1 cellular context compared by ENCODE assay signal in the genomic region with DNA sequence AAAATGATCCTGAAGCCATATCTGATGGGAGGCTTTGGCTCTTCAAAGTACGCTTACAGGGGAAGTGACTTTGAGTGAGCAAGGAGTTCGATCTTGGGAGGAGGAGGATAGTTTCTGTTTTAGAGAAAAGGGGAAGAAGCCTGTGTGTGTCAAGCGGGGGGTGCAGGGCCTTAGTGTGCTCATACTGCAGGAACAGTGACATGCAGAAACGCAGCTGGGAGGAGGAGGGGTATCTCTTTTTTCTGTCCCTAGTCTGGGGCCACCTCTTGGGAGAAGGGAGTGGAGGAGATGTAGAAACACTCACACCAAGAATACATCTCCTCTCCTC.
A peak's percentile ranks its signal among the peaks of the same experiment; 100 is the strongest.
TF ChIP-seq lines count a peak whose summit lies in the region.

No MANE protein-coding gene starts in this region.

TF ChIP-seq in GM12878, 131 proteins besides CTCF, POLR2A, EP300 and RAD21 (continued from another document):
- TF ChIP-seq, protein P1, sequence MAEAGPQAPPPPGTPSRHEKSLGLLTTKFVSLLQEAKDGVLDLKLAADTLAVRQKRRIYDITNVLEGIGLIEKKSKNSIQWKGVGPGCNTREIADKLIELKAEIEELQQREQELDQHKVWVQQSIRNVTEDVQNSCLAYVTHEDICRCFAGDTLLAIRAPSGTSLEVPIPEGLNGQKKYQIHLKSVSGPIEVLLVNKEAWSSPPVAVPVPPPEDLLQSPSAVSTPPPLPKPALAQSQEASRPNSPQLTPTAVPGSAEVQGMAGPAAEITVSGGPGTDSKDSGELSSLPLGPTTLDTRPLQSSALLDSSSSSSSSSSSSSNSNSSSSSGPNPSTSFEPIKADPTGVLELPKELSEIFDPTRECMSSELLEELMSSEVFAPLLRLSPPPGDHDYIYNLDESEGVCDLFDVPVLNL (IDR thresholded peaks at IDR 0.05; ENCODE audit: low read depth, low read length): no peak
- TF ChIP-seq ZNF207 (IDR thresholded peaks at IDR 0.05; ENCODE audit: borderline replicate concordance) (0 out of 2 replicates have a peak, but pooled peaks have one; percentile 22), MTA2 (IDR thresholded peaks at IDR 0.05; ENCODE audit: low read depth) (peak; percentile 35; the same call in 1 of the 2 replicates), SMAD5 (IDR thresholded peaks at IDR 0.05; ENCODE audit: low read depth) (no peak), DPF2 (IDR thresholded peaks at IDR 0.05) (peak; percentile 36; the same call in 1 of the 2 replicates), PAX5 (IDR thresholded peaks at IDR 0.05; ENCODE audit: borderline replicate concordance, low read depth, low read length) (peak; percentile 28; the same call in 1 of the 2 replicates), HDGF (IDR thresholded peaks at IDR 0.05) (0 out of 2 replicates have a peak, but pooled peaks have one; percentile 58), IKZF1 (conservative IDR thresholded peaks at IDR 0.05) (peak; percentile 74)
- TF ChIP-seq, protein P2, sequence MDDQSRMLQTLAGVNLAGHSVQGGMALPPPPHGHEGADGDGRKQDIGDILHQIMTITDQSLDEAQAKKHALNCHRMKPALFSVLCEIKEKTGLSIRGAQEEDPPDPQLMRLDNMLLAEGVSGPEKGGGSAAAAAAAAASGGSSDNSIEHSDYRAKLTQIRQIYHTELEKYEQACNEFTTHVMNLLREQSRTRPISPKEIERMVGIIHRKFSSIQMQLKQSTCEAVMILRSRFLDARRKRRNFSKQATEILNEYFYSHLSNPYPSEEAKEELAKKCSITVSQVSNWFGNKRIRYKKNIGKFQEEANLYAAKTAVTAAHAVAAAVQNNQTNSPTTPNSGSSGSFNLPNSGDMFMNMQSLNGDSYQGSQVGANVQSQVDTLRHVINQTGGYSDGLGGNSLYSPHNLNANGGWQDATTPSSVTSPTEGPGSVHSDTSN (IDR thresholded peaks at IDR 0.05; ENCODE audit: insufficient replicate concordance, low read depth, low read length): no peak
- TF ChIP-seq, protein P3, sequence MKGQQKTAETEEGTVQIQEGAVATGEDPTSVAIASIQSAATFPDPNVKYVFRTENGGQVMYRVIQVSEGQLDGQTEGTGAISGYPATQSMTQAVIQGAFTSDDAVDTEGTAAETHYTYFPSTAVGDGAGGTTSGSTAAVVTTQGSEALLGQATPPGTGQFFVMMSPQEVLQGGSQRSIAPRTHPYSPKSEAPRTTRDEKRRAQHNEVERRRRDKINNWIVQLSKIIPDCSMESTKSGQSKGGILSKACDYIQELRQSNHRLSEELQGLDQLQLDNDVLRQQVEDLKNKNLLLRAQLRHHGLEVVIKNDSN (IDR thresholded peaks at IDR 0.05; ENCODE audit: borderline replicate concordance, extremely low read length, insufficient read depth, low read depth, low read length): no peak
